In genomic region chr4:76947369-76947768, GRCh38 we compare ENCODE assay signal across 18 cellular contexts. TPM values are rescaled to one million over a fixed set of nuclear protein-coding genes. Genes with fewer than 3 reads are reported as not detected.
A peak's percentile ranks its signal among the peaks of the same experiment; 100 is the strongest.
DNase-seq lines count a peak whose midpoint lies in the region; ATAC-seq and TF ChIP-seq lines count a peak whose summit lies in the region.
"Had no signal": no experiment of that assay in that cellular context is flagged by ENCODE, and none has a peak within 500 bp of the region (broad histone marks: within the 10 kb centered on the region; RNA-seq: fewer than 3 reads in every experiment).

No MANE protein-coding gene starts in this region.

- H3K27me3 ChIP-seq in adipocyte (replicated peaks; ENCODE audit: control insufficient read depth, insufficient read depth, low read length): no peaks in the 10 kb centered on the region
- H3K27me3 ChIP-seq: adrenal gland, pancreas had no signal

- H3K4me1 ChIP-seq in adipocyte (ENCODE audit: control insufficient read depth, insufficient read depth, low read length): peaks cover 30% of the 10 kb centered on the region

- H3K9ac ChIP-seq in adipocyte (ENCODE audit: low read length): peak overlapping the region; percentile 98

- CTCF ChIA-PET in activated CD4-positive, alpha-beta T cell treated with anti-CD3 and anti-CD28 coated beads, Interleukin-2, amount 10 ng/mL, durations not matched to agents 7 days and 5 days (lab: Charles Lee): no interaction called here

- H3K4me1 Mint-ChIP-seq in activated CD4-positive, alpha-beta T cell treated with anti-CD3 and anti-CD28 coated beads, Interleukin-2, amount 10 ng/mL, durations not matched to agents 7 days and 5 days: peaks cover 15% of the 10 kb centered on the region
- H3K4me1 Mint-ChIP-seq in activated CD4-positive, alpha-beta T cell treated with anti-CD3 and anti-CD28 coated beads, Interleukin-2, amount 10 ng/mL, durations not matched to agents 24 days and 14 days: peaks cover 17% of the 10 kb centered on the region
- peaks cover 19% of the 10 kb centered on the region for H3K4me1 Mint-ChIP-seq in stimulated activated effector memory CD8-positive, alpha-beta T cell treated with anti-CD3 and anti-CD28 coated beads, Interleukin-12 subunit alpha, Interleukin-12 subunit beta, amount 100 ng/mL, for 72 hours

- POLR2A ChIA-PET in activated CD4-positive, alpha-beta T cell treated with anti-CD3 and anti-CD28 coated beads, Interleukin-2, amount 10 ng/mL, durations not matched to agents 7 days and 5 days (lab: Charles Lee): no interaction called here

- H3K9me3 ChIP-seq in adipocyte (ENCODE audit: control insufficient read depth, low read length): no peaks in the 10 kb centered on the region
- H3K9me3 ChIP-seq: adrenal gland, HAP-1, pancreas had no signal

- no peak overlapping the region for H3K4me3 Mint-ChIP-seq in activated CD4-positive, alpha-beta T cell treated with anti-CD3 and anti-CD28 coated beads, Interleukin-2, amount 10 ng/mL, durations not matched to agents 7 days and 5 days
- H3K4me3 Mint-ChIP-seq in activated CD4-positive, alpha-beta T cell treated with anti-CD3 and anti-CD28 coated beads, Interleukin-2, amount 10 ng/mL, durations not matched to agents 24 days and 14 days: no peak overlapping the region
- H3K4me3 Mint-ChIP-seq in stimulated activated effector memory CD8-positive, alpha-beta T cell treated with anti-CD3 and anti-CD28 coated beads, Interleukin-12 subunit alpha, Interleukin-12 subunit beta, amount 100 ng/mL, for 72 hours: peak overlapping the region; percentile 87

- no peak for ATAC-seq in stimulated activated effector memory CD8-positive, alpha-beta T cell treated with anti-CD3 and anti-CD28 coated beads, Interleukin-12 subunit alpha, Interleukin-12 subunit beta, amount 100 ng/mL, for 72 hours
- ATAC-seq in GM21367 (IDR thresholded peaks at IDR 0.05; ENCODE audit: unreplicated experiment): no peak
- ATAC-seq: pancreas had no signal

- intact Hi-C loops in activated CD4-positive, alpha-beta T cell treated with anti-CD3 and anti-CD28 coated beads, Interleukin-2, amount 10 ng/mL, durations not matched to agents 24 days and 14 days (cut with micrococcal nuclease): loop anchor here (10.0 kb wide), 1 partner anchor 257 kb away; no protein-coding TSS in a partner anchor

- TF ChIP-seq CTCF in foreskin fibroblast (IDR thresholded peaks at IDR 0.05; ENCODE audit: low read depth, low read length): no peak

- H3K9me3 Mint-ChIP-seq in activated CD4-positive, alpha-beta T cell treated with anti-CD3 and anti-CD28 coated beads, Interleukin-2, amount 10 ng/mL, durations not matched to agents 7 days and 5 days: no peaks in the 10 kb centered on the region
- no peaks in the 10 kb centered on the region for H3K9me3 Mint-ChIP-seq in activated CD4-positive, alpha-beta T cell treated with anti-CD3 and anti-CD28 coated beads, Interleukin-2, amount 10 ng/mL, durations not matched to agents 24 days and 14 days
- no peaks in the 10 kb centered on the region for H3K9me3 Mint-ChIP-seq in stimulated activated effector memory CD8-positive, alpha-beta T cell treated with anti-CD3 and anti-CD28 coated beads, Interleukin-12 subunit alpha, Interleukin-12 subunit beta, amount 100 ng/mL, for 72 hours

- H3K36me3 Mint-ChIP-seq in activated CD4-positive, alpha-beta T cell treated with anti-CD3 and anti-CD28 coated beads, Interleukin-2, amount 10 ng/mL, durations not matched to agents 7 days and 5 days (ENCODE audit: low read depth): no peaks in the 10 kb centered on the region
- H3K36me3 Mint-ChIP-seq in activated CD4-positive, alpha-beta T cell treated with anti-CD3 and anti-CD28 coated beads, Interleukin-2, amount 10 ng/mL, durations not matched to agents 24 days and 14 days (ENCODE audit: low read depth): no peaks in the 10 kb centered on the region
- H3K36me3 Mint-ChIP-seq in stimulated activated effector memory CD8-positive, alpha-beta T cell treated with anti-CD3 and anti-CD28 coated beads, Interleukin-12 subunit alpha, Interleukin-12 subunit beta, amount 100 ng/mL, for 72 hours: peaks cover 7% of the 10 kb centered on the region

- no peak for DNase-seq in activated CD4-positive, alpha-beta T cell treated with anti-CD3 and anti-CD28 coated beads, Interleukin-2, amount 10 ng/mL, durations not matched to agents 7 days and 5 days
- DNase-seq in activated CD4-positive, alpha-beta T cell treated with anti-CD3 and anti-CD28 coated beads, Interleukin-2, amount 10 ng/mL, durations not matched to agents 24 days and 14 days: no peak
- DNase-seq in adipocyte (ENCODE audit: low read depth): no peak
- DNase-seq in foreskin fibroblast: no peak
- no peak for DNase-seq in stimulated activated effector memory CD8-positive, alpha-beta T cell treated with anti-CD3 and anti-CD28 coated beads, Interleukin-12 subunit alpha, Interleukin-12 subunit beta, amount 100 ng/mL, for 72 hours (ENCODE audit: low spot score in 2 of 2)
- DNase-seq in dedifferentiated amniotic fluid mesenchymal stem cell (ENCODE audit: extremely low spot score): no peak
- no peak for DNase-seq in RPMI8226
- DNase-seq: activated CD4-positive, CD25-positive, alpha-beta regulatory T cell; adrenal gland; effector memory CD4-positive, alpha-beta T cell; NCI-H1417; NCI-H510A treated with DMSO at 0.1 percent for 48 hours; SHP77 treated with DMSO at 0.1 percent for 48 hours; stimulated activated CD8-positive, alpha-beta memory T cell treated with anti-CD3 and anti-CD28 coated beads, Interleukin-4, amount 100 ng/mL, for 48 hours had no signal

- no peaks in the 10 kb centered on the region for H3K36me3 ChIP-seq in adipocyte (ENCODE audit: control insufficient read depth, insufficient read depth, low read length, severe bottlenecking)
- H3K36me3 ChIP-seq: adrenal gland, HAP-1, pancreas had no signal

- H3K27ac Mint-ChIP-seq in activated CD4-positive, alpha-beta T cell treated with anti-CD3 and anti-CD28 coated beads, Interleukin-2, amount 10 ng/mL, durations not matched to agents 7 days and 5 days: peak overlapping the region; percentile 42
- H3K27ac Mint-ChIP-seq in activated CD4-positive, alpha-beta T cell treated with anti-CD3 and anti-CD28 coated beads, Interleukin-2, amount 10 ng/mL, durations not matched to agents 24 days and 14 days: no peak overlapping the region
- H3K27ac Mint-ChIP-seq in stimulated activated effector memory CD8-positive, alpha-beta T cell treated with anti-CD3 and anti-CD28 coated beads, Interleukin-12 subunit alpha, Interleukin-12 subunit beta, amount 100 ng/mL, for 72 hours: no peak overlapping the region

- H3K4me3 ChIP-seq in adipocyte (ENCODE audit: low read length): peak overlapping the region; percentile 89
- H3K4me3 ChIP-seq in foreskin fibroblast (ENCODE audit: low read depth in 1 of 2, low read length in 2 of 2): peak overlapping the region; percentile 71 to 94
- H3K4me3 ChIP-seq: adrenal gland, HAP-1 had no signal

- peaks cover 40% of the 10 kb centered on the region for H3K27me3 Mint-ChIP-seq in activated CD4-positive, alpha-beta T cell treated with anti-CD3 and anti-CD28 coated beads, Interleukin-2, amount 10 ng/mL, durations not matched to agents 7 days and 5 days
- peaks cover 65% of the 10 kb centered on the region for H3K27me3 Mint-ChIP-seq in activated CD4-positive, alpha-beta T cell treated with anti-CD3 and anti-CD28 coated beads, Interleukin-2, amount 10 ng/mL, durations not matched to agents 24 days and 14 days

RNA-seq across cellular contexts. Expression of gene SEPTIN11, which starts 2.2 kb away (rescaled TPM):
- total RNA-seq in activated CD4-positive, alpha-beta T cell treated with anti-CD3 and anti-CD28 coated beads, Interleukin-2, amount 10 ng/mL, durations not matched to agents 7 days and 5 days: 10 to 100 TPM; 23.4 to 24.5 TPM
- total RNA-seq in activated CD4-positive, alpha-beta T cell treated with anti-CD3 and anti-CD28 coated beads, Interleukin-2, amount 10 ng/mL, durations not matched to agents 24 days and 14 days: 15.4 and 17.0 TPM in 2 replicates

RNA-seq across cellular contexts. Expression of gene SOWAHB, which starts 49.4 kb away (rescaled TPM):
- not detected for total RNA-seq in activated CD4-positive, alpha-beta T cell treated with anti-CD3 and anti-CD28 coated beads, Interleukin-2, amount 10 ng/mL, durations not matched to agents 7 days and 5 days
- not detected in 2 replicates for total RNA-seq in activated CD4-positive, alpha-beta T cell treated with anti-CD3 and anti-CD28 coated beads, Interleukin-2, amount 10 ng/mL, durations not matched to agents 24 days and 14 days
- total RNA-seq: Daoy had no signal
